21 cellular contexts compared by ENCODE assay signal in genomic region chr3:148815736-148816135, GRCh38. TPM values are rescaled to one million over a fixed set of nuclear protein-coding genes. Genes with fewer than 3 reads are reported as not detected.
"Had no signal": no experiment of that assay in that cellular context is flagged by ENCODE, and none has a peak within 500 bp of the region (broad histone marks: within the 10 kb centered on the region; RNA-seq: fewer than 3 reads in every experiment).

No MANE protein-coding gene starts in this region.

- H3K4me1 Mint-ChIP-seq: activated naive CD4-positive, alpha-beta T cell treated with anti-CD3 and anti-CD28 coated beads, Interleukin-2, amount 50 U/mL, for 24 hours; central memory CD8-positive, alpha-beta T cell; stimulated activated naive CD8-positive, alpha-beta T cell treated with anti-CD3 and anti-CD28 coated beads, Interleukin-15, amount 100 ng/mL, for 72 hours had no signal

- H3K27ac ChIP-seq: body of pancreas, lower lobe of right lung, thyroid gland, vagina had no signal

- H3K4me3 Mint-ChIP-seq: activated naive CD4-positive, alpha-beta T cell treated with anti-CD3 and anti-CD28 coated beads, Interleukin-2, amount 50 U/mL, for 24 hours; central memory CD8-positive, alpha-beta T cell; natural killer cell treated with Interleukin-12 subunit alpha and Interleukin-12 subunit beta and Interleukin-15 and Interleukin-18, amount 100 ng/mL, for 72 hours; stimulated activated naive CD8-positive, alpha-beta T cell treated with anti-CD3 and anti-CD28 coated beads, Interleukin-15, amount 100 ng/mL, for 72 hours had no signal

- DNase-seq: activated CD4-positive, alpha-beta T cell treated with anti-CD3 and anti-CD28 coated beads, Interleukin-2, amount 50 U/mL, for 1 hour; activated T-cell treated with anti-CD3 and anti-CD28 coated beads for 4 hours; amniotic stem cell; body of pancreas; left cardiac atrium; lower lobe of right lung; occipital lobe; stimulated activated CD4-positive, alpha-beta T cell treated with anti-CD3 and anti-CD28 coated beads, Interleukin-4, amount 100 ng/mL, for 1 hour; stimulated activated CD8-positive, alpha-beta memory T cell treated with anti-CD3 and anti-CD28 coated beads, Interleukin-4, amount 100 ng/mL, for 48 hours; stimulated activated naive CD8-positive, alpha-beta T cell treated with anti-CD3 and anti-CD28 coated beads, Interleukin-15, amount 100 ng/mL, for 72 hours; thyroid gland had no signal

- H3K27ac Mint-ChIP-seq: activated naive CD4-positive, alpha-beta T cell treated with anti-CD3 and anti-CD28 coated beads, Interleukin-2, amount 50 U/mL, for 24 hours; natural killer cell treated with Interleukin-12 subunit alpha and Interleukin-12 subunit beta and Interleukin-15 and Interleukin-18, amount 100 ng/mL, for 72 hours; stimulated activated naive CD8-positive, alpha-beta T cell treated with anti-CD3 and anti-CD28 coated beads, Interleukin-15, amount 100 ng/mL, for 72 hours had no signal

- H3K4me3 ChIP-seq: body of pancreas, lower lobe of right lung, thyroid gland, vagina had no signal

- H3K27me3 ChIP-seq: body of pancreas, thyroid gland, vagina had no signal

- H3K9me3 Mint-ChIP-seq: activated naive CD4-positive, alpha-beta T cell treated with anti-CD3 and anti-CD28 coated beads, Interleukin-2, amount 50 U/mL, for 24 hours; central memory CD8-positive, alpha-beta T cell; natural killer cell treated with Interleukin-12 subunit alpha and Interleukin-12 subunit beta and Interleukin-15 and Interleukin-18, amount 100 ng/mL, for 72 hours; stimulated activated naive CD8-positive, alpha-beta T cell treated with anti-CD3 and anti-CD28 coated beads, Interleukin-15, amount 100 ng/mL, for 72 hours had no signal

- ATAC-seq: body of pancreas; esophagus mucosa; left cardiac atrium; lower lobe of right lung; natural killer cell treated with Interleukin-12 subunit alpha and Interleukin-12 subunit beta and Interleukin-15 and Interleukin-18, amount 100 ng/mL, for 72 hours; stimulated activated naive CD8-positive, alpha-beta T cell treated with anti-CD3 and anti-CD28 coated beads, Interleukin-15, amount 100 ng/mL, for 72 hours had no signal

- H3K4me1 ChIP-seq: lower lobe of right lung, thyroid gland, vagina had no signal

- H3K36me3 ChIP-seq: lower lobe of right lung, thyroid gland, vagina had no signal

- H3K9me3 ChIP-seq: body of pancreas, lower lobe of right lung, thyroid gland, vagina had no signal

- H3K36me3 Mint-ChIP-seq: activated naive CD4-positive, alpha-beta T cell treated with anti-CD3 and anti-CD28 coated beads, Interleukin-2, amount 50 U/mL, for 24 hours; natural killer cell treated with Interleukin-12 subunit alpha and Interleukin-12 subunit beta and Interleukin-15 and Interleukin-18, amount 100 ng/mL, for 72 hours had no signal

RNA-seq across cellular contexts. Expression of gene CPB1, which starts 11.9 kb away (rescaled TPM):
- total RNA-seq: activated CD8-positive, alpha-beta memory T cell treated with anti-CD3 and anti-CD28 coated beads for 36 hours; dermis microvascular lymphatic vessel endothelial cell; esophagus mucosa; mononuclear cell; natural killer cell treated with Interleukin-12 subunit alpha and Interleukin-12 subunit beta and Interleukin-15 and Interleukin-18, amount 100 ng/mL, for 72 hours; occipital lobe; pulmonary artery endothelial cell; T-helper 2 cell treated with Interferon-gamma antibody and Interleukin-4, amounts not matched to agents 100 ng/mL and 5 ng/mL, for 36 hours had no signal

RNA-seq across cellular contexts. Expression of gene CPA3, which starts 49.4 kb away (rescaled TPM):
- total RNA-seq: activated CD8-positive, alpha-beta memory T cell treated with anti-CD3 and anti-CD28 coated beads for 36 hours; occipital lobe; T-helper 2 cell treated with Interferon-gamma antibody and Interleukin-4, amounts not matched to agents 100 ng/mL and 5 ng/mL, for 36 hours had no signal
